In the genomic region with DNA sequence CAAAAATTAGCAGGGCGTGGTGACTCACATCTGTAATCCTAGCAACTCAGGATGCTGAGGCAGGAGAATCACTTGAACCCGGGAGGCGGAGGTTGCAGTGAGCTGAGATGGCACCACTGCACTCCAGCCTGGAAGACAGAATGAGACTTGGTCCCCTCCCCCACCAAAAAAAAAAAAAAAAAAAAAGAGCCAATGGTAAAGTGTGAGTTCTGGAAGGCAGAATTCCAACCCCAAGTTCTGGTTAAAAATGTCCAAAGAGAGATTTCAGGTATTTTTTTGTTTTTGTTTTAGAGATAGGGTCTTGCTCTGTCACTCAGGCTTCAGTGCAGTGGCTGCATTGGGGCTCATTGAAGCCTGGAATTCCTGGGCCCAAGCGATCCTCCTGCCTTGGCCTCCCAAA, we compare ENCODE assay signal across 12 cellular contexts. TPM values are rescaled to one million over a fixed set of nuclear protein-coding genes. Genes with fewer than 3 reads are reported as not detected.
DNase-seq lines count a peak whose midpoint lies in the region; ATAC-seq, FAIRE-seq and TF ChIP-seq lines count a peak whose summit lies in the region.
"Had no signal": no experiment of that assay in that cellular context is flagged by ENCODE, and none has a peak within 500 bp of the region (broad histone marks: within the 10 kb centered on the region; RNA-seq: fewer than 3 reads in every experiment).

No MANE protein-coding gene starts in this region.

- peaks cover 10% of the 10 kb centered on the region for H3K36me3 Mint-ChIP-seq in astrocyte (ENCODE audit: low read depth, unreplicated experiment)
- H3K36me3 Mint-ChIP-seq in nephron progenitor cell (ENCODE audit: low read depth), result peaks cover 13% of the 10 kb centered on the region

- no peak overlapping the region for H3K27ac ChIP-seq in astrocyte (ENCODE audit: low read depth, low read length)

- peaks cover 33% of the 10 kb centered on the region for H3K79me2 ChIP-seq in astrocyte (ENCODE audit: insufficient read depth, low read length)

- no peak overlapping the region for H3K27ac Mint-ChIP-seq in astrocyte (ENCODE audit: unreplicated experiment)
- no peak overlapping the region for H3K27ac Mint-ChIP-seq in nephron progenitor cell

- H3K4me1 Mint-ChIP-seq in astrocyte (ENCODE audit: low read depth, unreplicated experiment) (peaks cover 39% of the 10 kb centered on the region), nephron progenitor cell (peaks cover 66% of the 10 kb centered on the region)

- FAIRE-seq in astrocyte (lab: Jason Lieb, UNC), result no peak

- H3K27me3 ChIP-seq in NT2/D1 (ENCODE audit: insufficient read depth, insufficient read length) (no peaks in the 10 kb centered on the region), astrocyte (ENCODE audit: insufficient read depth, low read length) (no peaks in the 10 kb centered on the region)
- H3K27me3 ChIP-seq: sigmoid colon had no signal

- TF ChIP-seq CTCF in astrocyte (IDR thresholded peaks at IDR 0.05; ENCODE audit: insufficient read depth, low read depth, low read length) (no peak), nephron progenitor cell (IDR thresholded peaks at IDR 0.05) (no peak)

- H3K9me3 ChIP-seq in NT2/D1 (ENCODE audit: insufficient read depth, low read length) (no peaks in the 10 kb centered on the region), astrocyte (ENCODE audit: insufficient read depth, low read depth, low read length) (no peaks in the 10 kb centered on the region)
- H3K9me3 ChIP-seq: sigmoid colon, thoracic aorta had no signal

- no peak overlapping the region for H2AFZ ChIP-seq in astrocyte (ENCODE audit: low read depth, low read length)

- H3K27me3 Mint-ChIP-seq in astrocyte (ENCODE audit: low read depth, unreplicated experiment) (no peaks in the 10 kb centered on the region), nephron progenitor cell (ENCODE audit: low read depth, poor library complexity) (no peaks in the 10 kb centered on the region)

- no peak for ATAC-seq in HG02623 (IDR thresholded peaks at IDR 0.05; ENCODE audit: unreplicated experiment)
- ATAC-seq: PC-3 had no signal

- no peak overlapping the region for H3K4me2 ChIP-seq in astrocyte (ENCODE audit: low read length)

- peak overlapping the region; percentile 63 for H3K9ac ChIP-seq in NT2/D1 (ENCODE audit: insufficient read length, low read depth)
- H3K9ac ChIP-seq in astrocyte (ENCODE audit: low read length), result no peak overlapping the region

- H3K4me1 ChIP-seq in NT2/D1 (ENCODE audit: insufficient read depth, insufficient read length) (peaks cover 12% of the 10 kb centered on the region), astrocyte (ENCODE audit: insufficient read depth, low read length) (peaks cover 26% of the 10 kb centered on the region)

- DNase-seq in ELF-1 (ENCODE audit: low read depth, low spot score), result peak; percentile 30
- DNase-seq in NT2/D1 (ENCODE audit: low read depth, low spot score), result no peak
- no peak for DNase-seq in astrocyte (ENCODE audit: low read depth)
- no peak for DNase-seq in nephron progenitor cell
- no peak for DNase-seq in GM03348 (ENCODE audit: low spot score)
- DNase-seq in inferior parietal cortex (ENCODE audit: extremely low spot score), result no peak
- DNase-seq: DMS153, H7, PC-3, sigmoid colon had no signal

- peaks cover 51% of the 10 kb centered on the region for H3K36me3 ChIP-seq in NT2/D1 (ENCODE audit: insufficient read depth, insufficient read length, low read length)
- peaks cover 12% of the 10 kb centered on the region for H3K36me3 ChIP-seq in astrocyte (ENCODE audit: insufficient read depth, low read length)

- H3K9me3 Mint-ChIP-seq in astrocyte (ENCODE audit: unreplicated experiment) (no peaks in the 10 kb centered on the region), nephron progenitor cell (peaks cover 6% of the 10 kb centered on the region)

- H3K4me3 ChIP-seq in NT2/D1 (ENCODE audit: insufficient read length, low read depth), result no peak overlapping the region
- no peak overlapping the region for H3K4me3 ChIP-seq in astrocyte (ENCODE audit: insufficient read depth, low read depth, low read length)

- peak overlapping the region; percentile 81 for H3K4me3 Mint-ChIP-seq in astrocyte (ENCODE audit: unreplicated experiment)
- H3K4me3 Mint-ChIP-seq in nephron progenitor cell, result peak overlapping the region; percentile 15

- peaks cover 24% of the 10 kb centered on the region for H4K20me1 ChIP-seq in astrocyte (ENCODE audit: insufficient read depth, low read length)

RNA-seq across cellular contexts. Expression of a gene that starts 1.6 kb away (rescaled TPM):
- total RNA-seq in astrocyte, result 361 and 397 TPM in 2 replicates

RNA-seq across cellular contexts. Expression of a gene that starts 14.8 kb away (rescaled TPM):
- total RNA-seq in astrocyte, result 2.3 and 3.1 TPM in 2 replicates

RNA-seq across cellular contexts. Expression of a gene that starts 30.8 kb away (rescaled TPM):
- total RNA-seq in astrocyte, result 19.5 and 20.6 TPM in 2 replicates

RNA-seq across cellular contexts. Expression of a gene that starts 36.5 kb away (rescaled TPM):
- 21.8 and 23.7 TPM in 2 replicates for total RNA-seq in astrocyte
